Comparison of ENCODE assay signal across 9 cellular contexts in the genomic region with DNA sequence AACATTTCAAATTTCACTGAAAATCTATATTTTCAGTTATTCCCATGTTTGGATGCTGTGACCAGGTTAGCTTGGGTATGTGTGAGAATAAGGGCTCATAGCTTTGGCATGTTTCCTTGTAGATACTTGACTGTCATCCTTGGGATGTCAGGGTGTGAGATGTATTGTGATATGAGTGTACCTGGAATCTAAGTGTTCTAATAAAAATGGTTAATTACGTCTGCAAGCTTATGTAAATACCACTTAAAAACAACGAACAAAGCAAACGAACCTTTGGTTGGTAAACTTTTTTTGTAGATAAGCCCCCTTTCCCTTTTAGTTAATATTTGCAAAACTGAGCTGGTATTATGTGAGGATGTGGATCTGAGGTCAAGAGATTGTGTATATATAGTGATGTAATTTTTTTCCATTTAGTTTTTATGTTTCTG.
DNase-seq lines count a peak whose midpoint lies in the region; ATAC-seq and TF ChIP-seq lines count a peak whose summit lies in the region.
"Had no signal": no experiment of that assay in that cellular context is flagged by ENCODE, and none has a peak within 500 bp of the region (broad histone marks: within the 10 kb centered on the region; RNA-seq: fewer than 3 reads in every experiment).

No MANE protein-coding gene starts in this region.

- H3K36me3 ChIP-seq in liver (ENCODE audit: control insufficient read depth in 4 of 4, insufficient read depth in 3 of 4, low read depth in 1 of 4, low read length in 3 of 4) (no peaks in the 10 kb centered on the region), upper lobe of left lung (no peaks in the 10 kb centered on the region)
- H3K36me3 ChIP-seq: neural progenitor cell had no signal

- H3K27me3 ChIP-seq in liver (ENCODE audit: control insufficient read depth in 4 of 4, insufficient read depth in 4 of 4, low read length in 3 of 4) (no peaks in the 10 kb centered on the region), upper lobe of left lung (no peaks in the 10 kb centered on the region)
- H3K27me3 ChIP-seq: neural progenitor cell had no signal

- no peak for TF ChIP-seq POLR2A in upper lobe of left lung (IDR thresholded peaks at IDR 0.05)

- TF ChIP-seq CTCF in liver (IDR thresholded peaks at IDR 0.05; ENCODE audit: low read depth, low read length, missing input control) (no peak), upper lobe of left lung (IDR thresholded peaks at IDR 0.05) (no peak)

- H3K4me1 ChIP-seq in liver (ENCODE audit: control insufficient read depth in 4 of 4, insufficient read depth in 4 of 4, low read length in 3 of 4) (peaks cover 21 to 52% (median 43%) of the 10 kb centered on the region in 4 donors), upper lobe of left lung (peaks cover 56 to 81% (median 75%) of the 10 kb centered on the region in 4 donors)

- no peak for ATAC-seq in upper lobe of left lung (ENCODE audit: low FRiP score in 2 of 2)
- ATAC-seq in HG02798 (IDR thresholded peaks at IDR 0.05; ENCODE audit: poor library complexity, unreplicated experiment), result no peak
- ATAC-seq in GM19395 (IDR thresholded peaks at IDR 0.05; ENCODE audit: unreplicated experiment), result no peak

- H3K27me3 Mint-ChIP-seq in activated naive CD4-positive, alpha-beta T cell treated with anti-CD3 and anti-CD28 coated beads, Interleukin-2, amount 50 U/mL, for 24 hours, result no peaks in the 10 kb centered on the region
- H3K27me3 Mint-ChIP-seq in activated T-helper 1 cell treated with anti-CD3 and anti-CD28 coated beads, Interleukin-12 subunit alpha, Interleukin-12 subunit beta, Interleukin-2, Interleukin-4 antibody, amounts not matched to agents 30 ng/mL and 10 ng/mL and 1 ng/mL, durations not matched to agents 14 hours and 24 hours and 36 hours (ENCODE audit: insufficient read depth), result peaks cover 6% of the 10 kb centered on the region

- intact Hi-C loops in activated T-helper 1 cell treated with anti-CD3 and anti-CD28 coated beads, Interleukin-12 subunit alpha, Interleukin-12 subunit beta, Interleukin-2, Interleukin-4 antibody, amounts not matched to agents 30 ng/mL and 10 ng/mL and 1 ng/mL, durations not matched to agents 14 hours and 24 hours and 36 hours (cut with micrococcal nuclease), result loop anchor here (10.0 kb wide), 1 partner anchor 258 kb away; the partner anchor contains the start of gene TMEM212

- WGBS in liver, result 28% methylated on average over 3 of the region's 3 CpGs
- 66 to 77% methylated on average over 3 of the region's 3 CpGs for WGBS in upper lobe of left lung, 2 donors

- H3K9ac ChIP-seq in liver (ENCODE audit: low read depth in 1 of 2, low read length in 2 of 2), result peak overlapping the region; percentile 10 to 63
- H3K9ac ChIP-seq: neural progenitor cell had no signal

- H3K9me3 Mint-ChIP-seq in activated naive CD4-positive, alpha-beta T cell treated with anti-CD3 and anti-CD28 coated beads, Interleukin-2, amount 50 U/mL, for 24 hours, result no peaks in the 10 kb centered on the region
- H3K9me3 Mint-ChIP-seq in activated T-helper 1 cell treated with anti-CD3 and anti-CD28 coated beads, Interleukin-12 subunit alpha, Interleukin-12 subunit beta, Interleukin-2, Interleukin-4 antibody, amounts not matched to agents 30 ng/mL and 10 ng/mL and 1 ng/mL, durations not matched to agents 14 hours and 24 hours and 36 hours, result no peaks in the 10 kb centered on the region

- H3K27ac Mint-ChIP-seq in activated naive CD4-positive, alpha-beta T cell treated with anti-CD3 and anti-CD28 coated beads, Interleukin-2, amount 50 U/mL, for 24 hours, result peak overlapping the region; percentile 53
- no peak overlapping the region for H3K27ac Mint-ChIP-seq in activated T-helper 1 cell treated with anti-CD3 and anti-CD28 coated beads, Interleukin-12 subunit alpha, Interleukin-12 subunit beta, Interleukin-2, Interleukin-4 antibody, amounts not matched to agents 30 ng/mL and 10 ng/mL and 1 ng/mL, durations not matched to agents 14 hours and 24 hours and 36 hours
- H3K27ac Mint-ChIP-seq: neural progenitor cell had no signal

- H3K4me1 Mint-ChIP-seq in activated naive CD4-positive, alpha-beta T cell treated with anti-CD3 and anti-CD28 coated beads, Interleukin-2, amount 50 U/mL, for 24 hours, result peaks cover 93% of the 10 kb centered on the region
- peaks cover 77% of the 10 kb centered on the region for H3K4me1 Mint-ChIP-seq in activated T-helper 1 cell treated with anti-CD3 and anti-CD28 coated beads, Interleukin-12 subunit alpha, Interleukin-12 subunit beta, Interleukin-2, Interleukin-4 antibody, amounts not matched to agents 30 ng/mL and 10 ng/mL and 1 ng/mL, durations not matched to agents 14 hours and 24 hours and 36 hours (ENCODE audit: low read depth)

- no peak for DNase-seq in activated naive CD4-positive, alpha-beta T cell treated with anti-CD3 and anti-CD28 coated beads, Interleukin-2, amount 50 U/mL, for 16 hours
- no peak for DNase-seq in activated T-helper 1 cell treated with anti-CD3 and anti-CD28 coated beads, Interleukin-12 subunit alpha, Interleukin-12 subunit beta, Interleukin-2, Interleukin-4 antibody, amounts not matched to agents 30 ng/mL and 10 ng/mL and 1 ng/mL, durations not matched to agents 14 hours and 24 hours and 36 hours (ENCODE audit: low spot score)
- no peak for DNase-seq in upper lobe of left lung
- no peak for DNase-seq in NCI-H1436 treated with DMSO at 0.1 percent for 48 hours (lab: John Stamatoyannopoulos, UW)

- peaks cover 3% of the 10 kb centered on the region for H3K36me3 Mint-ChIP-seq in activated naive CD4-positive, alpha-beta T cell treated with anti-CD3 and anti-CD28 coated beads, Interleukin-2, amount 50 U/mL, for 24 hours
- peaks cover 15% of the 10 kb centered on the region for H3K36me3 Mint-ChIP-seq in activated T-helper 1 cell treated with anti-CD3 and anti-CD28 coated beads, Interleukin-12 subunit alpha, Interleukin-12 subunit beta, Interleukin-2, Interleukin-4 antibody, amounts not matched to agents 30 ng/mL and 10 ng/mL and 1 ng/mL, durations not matched to agents 14 hours and 24 hours and 36 hours (ENCODE audit: low read depth)

- H3K4me3 ChIP-seq in liver (ENCODE audit: low read depth in 1 of 3, low read length in 3 of 3) (no peak overlapping the region), upper lobe of left lung (no peak overlapping the region)
- H3K4me3 ChIP-seq: neural progenitor cell had no signal

- no peak for TF ChIP-seq EP300 in upper lobe of left lung (IDR thresholded peaks at IDR 0.05)

- peak overlapping the region; percentile 48 for H3K4me3 Mint-ChIP-seq in activated naive CD4-positive, alpha-beta T cell treated with anti-CD3 and anti-CD28 coated beads, Interleukin-2, amount 50 U/mL, for 24 hours
- H3K4me3 Mint-ChIP-seq in activated T-helper 1 cell treated with anti-CD3 and anti-CD28 coated beads, Interleukin-12 subunit alpha, Interleukin-12 subunit beta, Interleukin-2, Interleukin-4 antibody, amounts not matched to agents 30 ng/mL and 10 ng/mL and 1 ng/mL, durations not matched to agents 14 hours and 24 hours and 36 hours, result peak overlapping the region; percentile 6
- H3K4me3 Mint-ChIP-seq: neural progenitor cell had no signal

- TF ChIP-seq RAD21 in liver (IDR thresholded peaks at IDR 0.05), result peak in 1 of 2 donors; percentile 43

- H3K27ac ChIP-seq in liver (ENCODE audit: low read depth in 1 of 2, low read length in 2 of 2), result peak overlapping the region; percentile 72 to 78
- peak overlapping the region; percentile 36 to 63 (median 44) for H3K27ac ChIP-seq in upper lobe of left lung

- no peaks in the 10 kb centered on the region for H3K9me3 ChIP-seq in liver (ENCODE audit: control insufficient read depth in 4 of 4, low read length in 3 of 4)
- no peaks in the 10 kb centered on the region for H3K9me3 ChIP-seq in upper lobe of left lung

TF ChIP-seq in liver, 16 proteins besides CTCF, POLR2A, EP300 and RAD21 (continues in another document):
- TF ChIP-seq MAX (IDR thresholded peaks at IDR 0.05) (no peak), SP1 (IDR thresholded peaks at IDR 0.05) (peak; percentile 6), TAF1 (conservative IDR thresholded peaks at IDR 0.05) (no peak), EGR1 (IDR thresholded peaks at IDR 0.05; ENCODE audit: low read depth in 2 of 2) (peak in 1 of 2 donors; percentile 40), GABPA (IDR thresholded peaks at IDR 0.05 in 1 of 2, conservative IDR thresholded peaks at IDR 0.05 in 1 of 2) (no peak), JUND (IDR thresholded peaks at IDR 0.05) (peak in 1 of 2 donors; percentile 55)
- TF ChIP-seq, protein P1, sequence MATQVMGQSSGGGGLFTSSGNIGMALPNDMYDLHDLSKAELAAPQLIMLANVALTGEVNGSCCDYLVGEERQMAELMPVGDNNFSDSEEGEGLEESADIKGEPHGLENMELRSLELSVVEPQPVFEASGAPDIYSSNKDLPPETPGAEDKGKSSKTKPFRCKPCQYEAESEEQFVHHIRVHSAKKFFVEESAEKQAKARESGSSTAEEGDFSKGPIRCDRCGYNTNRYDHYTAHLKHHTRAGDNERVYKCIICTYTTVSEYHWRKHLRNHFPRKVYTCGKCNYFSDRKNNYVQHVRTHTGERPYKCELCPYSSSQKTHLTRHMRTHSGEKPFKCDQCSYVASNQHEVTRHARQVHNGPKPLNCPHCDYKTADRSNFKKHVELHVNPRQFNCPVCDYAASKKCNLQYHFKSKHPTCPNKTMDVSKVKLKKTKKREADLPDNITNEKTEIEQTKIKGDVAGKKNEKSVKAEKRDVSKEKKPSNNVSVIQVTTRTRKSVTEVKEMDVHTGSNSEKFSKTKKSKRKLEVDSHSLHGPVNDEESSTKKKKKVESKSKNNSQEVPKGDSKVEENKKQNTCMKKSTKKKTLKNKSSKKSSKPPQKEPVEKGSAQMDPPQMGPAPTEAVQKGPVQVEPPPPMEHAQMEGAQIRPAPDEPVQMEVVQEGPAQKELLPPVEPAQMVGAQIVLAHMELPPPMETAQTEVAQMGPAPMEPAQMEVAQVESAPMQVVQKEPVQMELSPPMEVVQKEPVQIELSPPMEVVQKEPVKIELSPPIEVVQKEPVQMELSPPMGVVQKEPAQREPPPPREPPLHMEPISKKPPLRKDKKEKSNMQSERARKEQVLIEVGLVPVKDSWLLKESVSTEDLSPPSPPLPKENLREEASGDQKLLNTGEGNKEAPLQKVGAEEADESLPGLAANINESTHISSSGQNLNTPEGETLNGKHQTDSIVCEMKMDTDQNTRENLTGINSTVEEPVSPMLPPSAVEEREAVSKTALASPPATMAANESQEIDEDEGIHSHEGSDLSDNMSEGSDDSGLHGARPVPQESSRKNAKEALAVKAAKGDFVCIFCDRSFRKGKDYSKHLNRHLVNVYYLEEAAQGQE (IDR thresholded peaks at IDR 0.05), result no peak
